Comparison of ENCODE assay signal across 8 cellular contexts in the genomic region with DNA sequence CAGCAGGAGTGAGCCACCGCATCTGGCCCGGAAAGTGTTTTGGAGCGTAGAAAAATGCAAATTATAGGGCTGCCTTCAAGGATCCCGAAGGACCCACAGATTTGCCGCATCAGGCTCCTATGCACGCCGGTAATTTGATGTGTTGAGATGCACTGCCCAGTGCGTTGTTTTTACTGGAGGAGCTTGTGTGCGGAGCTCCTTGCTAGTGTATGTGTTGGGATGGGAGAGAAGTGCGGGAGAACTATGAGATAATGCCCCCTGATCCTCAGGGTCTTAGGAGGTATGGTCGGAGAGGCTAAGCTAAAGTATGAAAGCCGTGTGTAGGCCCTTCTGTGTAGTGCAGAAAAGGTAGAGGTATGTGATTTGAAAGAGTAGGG. TPM values are rescaled to one million over a fixed set of nuclear protein-coding genes. Genes with fewer than 3 reads are reported as not detected.
DNase-seq lines count a peak whose midpoint lies in the region; ATAC-seq and TF ChIP-seq lines count a peak whose summit lies in the region.

No MANE protein-coding gene starts in this region.

- peak overlapping the region in 4 of 5 donors; percentile 84 to 97 (median 94) for H3K27ac ChIP-seq in adrenal gland
- peak overlapping the region; percentile 94 for H3K27ac ChIP-seq in subcutaneous abdominal adipose tissue (ENCODE audit: low read depth, low read length)

- no peak for ATAC-seq in GM18861 (IDR thresholded peaks at IDR 0.05; ENCODE audit: unreplicated experiment)

- peak; percentile 1 to 15 for DNase-seq in NCI-H2081 (lab: John Stamatoyannopoulos, UW)
- no peak for DNase-seq in NCI-H2081 treated with DMSO at 0.1 percent for 48 hours (lab: John Stamatoyannopoulos, UW)
- no peak for DNase-seq in LNCaP clone FGC (ENCODE audit: low read depth)
- DNase-seq in adrenal gland: peak in 2 of 7 donors; percentile 12 to 16
- no peak for DNase-seq in kidney epithelial cell (ENCODE audit: low read depth)
- DNase-seq in SW480 (ENCODE audit: low spot score): no peak

- H3K9me3 ChIP-seq in adrenal gland (replicated peaks in 1 of 3) (no peaks in the 10 kb centered on the region), subcutaneous abdominal adipose tissue (ENCODE audit: control insufficient read depth in 5 of 5, low read length in 5 of 5) (no peaks in the 10 kb centered on the region)

- H3K27me3 ChIP-seq in adrenal gland (no peaks in the 10 kb centered on the region), kidney epithelial cell (ENCODE audit: control insufficient read depth, insufficient read depth, low read length) (no peaks in the 10 kb centered on the region), subcutaneous abdominal adipose tissue (ENCODE audit: control insufficient read depth in 5 of 5, insufficient read depth in 4 of 5, low read length in 5 of 5) (no peaks in the 10 kb centered on the region)

- no peak for TF ChIP-seq POLR2A in adrenal gland (IDR thresholded peaks at IDR 0.05)

- no peak for TF ChIP-seq CTCF in LNCaP clone FGC (IDR thresholded peaks at IDR 0.05; ENCODE audit: control insufficient read depth, extremely low read depth, insufficient read depth)
- no peak for TF ChIP-seq CTCF in adrenal gland (IDR thresholded peaks at IDR 0.05)
- no peak for TF ChIP-seq CTCF in kidney epithelial cell (IDR thresholded peaks at IDR 0.05; ENCODE audit: insufficient read depth, low read length, poor library complexity, severe bottlenecking)

- intact Hi-C loops in adrenal gland (cut with DNase I): loop anchor here in 1 of 2 donors (5.0 kb wide), 1 partner anchor 48 kb away; no protein-coding TSS in a partner anchor

- H3K9ac ChIP-seq in subcutaneous abdominal adipose tissue (ENCODE audit: low read length in 5 of 5): peak overlapping the region; percentile 85 to 99 (median 95)

- WGBS in adrenal gland, 4 donors: 1 to 6% (median 1%) methylated on average over 12 of the region's 12 CpGs

- H3K4me1 ChIP-seq in adrenal gland (replicated peaks in 1 of 2) (peaks cover 14 to 42% of the 10 kb centered on the region in 2 donors), subcutaneous abdominal adipose tissue (ENCODE audit: control insufficient read depth in 5 of 5, insufficient read depth in 5 of 5, low read length in 5 of 5) (peaks cover 0 to 36% (median 28%) of the 10 kb centered on the region in 5 donors)

- H3K36me3 ChIP-seq in adrenal gland (replicated peaks in 1 of 2): no peaks in the 10 kb centered on the region
- H3K36me3 ChIP-seq in kidney epithelial cell (ENCODE audit: control insufficient read depth, insufficient read depth, low read length): no peaks in the 10 kb centered on the region
- peaks cover 0 to 4% (median 0%) of the 10 kb centered on the region in 5 donors for H3K36me3 ChIP-seq in subcutaneous abdominal adipose tissue (ENCODE audit: control insufficient read depth in 5 of 5, insufficient read depth in 5 of 5, low read length in 5 of 5)

- H3K4me3 ChIP-seq in LNCaP clone FGC (ENCODE audit: low read depth, low read length): peak overlapping the region; percentile 85
- H3K4me3 ChIP-seq in adrenal gland: peak overlapping the region; percentile 17 to 82 (median 68)
- H3K4me3 ChIP-seq in kidney epithelial cell (ENCODE audit: low read depth, low read length): peak overlapping the region; percentile 80
- H3K4me3 ChIP-seq in subcutaneous abdominal adipose tissue (ENCODE audit: low read depth in 1 of 5, low read length in 5 of 5): peak overlapping the region; percentile 77 to 96 (median 93)

RNA-seq across cellular contexts. Expression of a gene that starts 1.3 kb away (rescaled TPM):
- total RNA-seq in adrenal gland (10 to 100 TPM; 38.4 to 65.5 (median 54.1) TPM), kidney epithelial cell (54.1 and 67.1 TPM in 2 replicates)
- polyA plus RNA-seq in adrenal gland: 10 to 100 TPM; 14.9 to 24.3 (median 17.9) TPM

Comparison
In these comparisons a context has a peak if more than half of its experiments do, and no peak if none do; other contexts are left out.
1. DNase-seq: peak in NCI-H2081 (2 of 2); none in NCI-H2081 treated with DMSO at 0.1 percent for 48 hours (single experiment), LNCaP clone FGC (single experiment), kidney epithelial cell (single experiment) and SW480 (single experiment).
2. Peak in every context shown above with its lines, with median percentiles within 50 percentile points of each other: H3K4me3 ChIP-seq.